In genomic region chr10:71028066-71028465, GRCh38 we compare ENCODE assay signal across 20 cellular contexts.
DNase-seq lines count a peak whose midpoint lies in the region; ATAC-seq and TF ChIP-seq lines count a peak whose summit lies in the region.
"Had no signal": no experiment of that assay in that cellular context is flagged by ENCODE, and none has a peak within 500 bp of the region (broad histone marks: within the 10 kb centered on the region; RNA-seq: fewer than 3 reads in every experiment).

No MANE protein-coding gene starts in this region.

- no peaks in the 10 kb centered on the region for H3K9me3 ChIP-seq in right lobe of liver
- H3K9me3 ChIP-seq: A549; BE2C; BLaER1 treated with 17β-estradiol and CSF1 and Interleukin-3, amounts not matched to agents 10 nM and 100 nM had no signal

- intact Hi-C loops in posterior vena cava (cut with DNase I), result no loop called here
- intact Hi-C loops in right lobe of liver (cut with DNase I), result no loop called here

- H3K27me3 ChIP-seq in right lobe of liver, result no peaks in the 10 kb centered on the region
- H3K27me3 ChIP-seq: BE2C; BLaER1 treated with 17β-estradiol and CSF1 and Interleukin-3, amounts not matched to agents 10 nM and 100 nM had no signal

- no peak for TF ChIP-seq POLR2A in right lobe of liver (IDR thresholded peaks at IDR 0.05)

- DNase-seq in NCI-H1092 treated with DMSO at 0.1 percent for 48 hours (lab: John Stamatoyannopoulos, UW) (peak; percentile 11), NCI-H1092 (lab: John Stamatoyannopoulos, UW) (no peak), 8988T (peak; percentile 1), posterior vena cava (ENCODE audit: low spot score) (peak; percentile 73), right lobe of liver (no peak), EL (no peak)
- DNase-seq: ACHN; AML-193; BE2C; CD4-positive, alpha-beta T cell; CD8-positive, alpha-beta memory T cell; DMS 273 treated with DMSO at 0.1 percent for 48 hours; DMS79; GF-D8; H9 had no signal

- H3K27ac ChIP-seq in right lobe of liver, result no peak overlapping the region
- H3K27ac ChIP-seq: 22Rv1; A549; BLaER1 treated with 17β-estradiol and CSF1 and Interleukin-3, amounts not matched to agents 10 nM and 100 nM had no signal

- H3K36me3 ChIP-seq in right lobe of liver, result no peaks in the 10 kb centered on the region
- H3K36me3 ChIP-seq: BE2C; BLaER1 treated with 17β-estradiol and CSF1 and Interleukin-3, amounts not matched to agents 10 nM and 100 nM had no signal

- no peak overlapping the region for H3K4me3 ChIP-seq in right lobe of liver
- H3K4me3 ChIP-seq: A549; BLaER1 treated with 17β-estradiol and CSF1 and Interleukin-3, amounts not matched to agents 10 nM and 100 nM; GM23338 had no signal

- TF ChIP-seq CTCF in right lobe of liver (IDR thresholded peaks at IDR 0.05), result no peak

- ATAC-seq in right lobe of liver, result no peak
- ATAC-seq: A549, GM23338, HCT116 had no signal

- no peaks in the 10 kb centered on the region for H3K4me1 ChIP-seq in right lobe of liver
- H3K4me1 ChIP-seq: A549, BE2C had no signal

- WGBS in right lobe of liver (ENCODE audit: insufficient coverage, low coverage, low lambda C conversion rate, missing lambda C conversion rate), result 88% methylated on average over 1 of the region's 9 CpGs

Comparison
In these comparisons a context has a peak if more than half of its experiments do, and no peak if none do; other contexts are left out.
1. DNase-seq: peak in NCI-H1092 treated with DMSO at 0.1 percent for 48 hours (single experiment), 8988T (single experiment) and posterior vena cava (single experiment); none in NCI-H1092 (single experiment), right lobe of liver (0 of 3) and EL (single experiment).